8 cellular contexts compared by ENCODE assay signal in genomic region chr9:128911529-128912035, GRCh38. TPM values are rescaled to one million over a fixed set of nuclear protein-coding genes. Genes with fewer than 3 reads are reported as not detected.
DNase-seq lines count a peak whose midpoint lies in the region; ATAC-seq and TF ChIP-seq lines count a peak whose summit lies in the region.

No MANE protein-coding gene starts in this region.

- peak overlapping the region; percentile 53 for H3K9ac ChIP-seq in SK-N-SH
- H3K9ac ChIP-seq in parathyroid adenoma = no peak overlapping the region

- no peaks in the 10 kb centered on the region for H3K27me3 Mint-ChIP-seq in CD4-positive, alpha-beta memory T cell

- H3K36me3 Mint-ChIP-seq in CD4-positive, alpha-beta memory T cell = peaks cover 36 to 53% of the 10 kb centered on the region in 2 donors

- no peaks in the 10 kb centered on the region for H3K27me3 ChIP-seq in CD4-positive, alpha-beta memory T cell (ENCODE audit: insufficient read depth, low read length)
- H3K27me3 ChIP-seq in SK-N-SH (ENCODE audit: insufficient read depth) = no peaks in the 10 kb centered on the region
- no peaks in the 10 kb centered on the region for H3K27me3 ChIP-seq in gastroesophageal sphincter
- H3K27me3 ChIP-seq in parathyroid adenoma (ENCODE audit: control insufficient read depth, insufficient read depth, low read length) = no peaks in the 10 kb centered on the region

- 49% methylated on average over 4 of the region's 8 CpGs for WGBS in SK-N-SH (ENCODE audit: low lambda C conversion rate)
- 56% methylated on average over 3 of the region's 8 CpGs; no CpG with 5 or more reads in 1 of the 2 donors for WGBS in gastroesophageal sphincter (ENCODE audit: low coverage in 1 of 2), 2 donors

- intact Hi-C loops in CD4-positive, alpha-beta memory T cell (cut with micrococcal nuclease) = no loop called here

- H3K27ac ChIP-seq in CD4-positive, alpha-beta memory T cell (ENCODE audit: low read depth, low read length) = no peak overlapping the region
- H3K27ac ChIP-seq in SK-N-SH (ENCODE audit: low read depth in 2 of 2, low read length in 1 of 2) (peak overlapping the region in 1 of 2 experiments; percentile 70; a peak in 2 of 4 replicates), gastroesophageal sphincter (peak overlapping the region in 3 of 4 donors; percentile 66 to 84 (median 78)), parathyroid adenoma (peak overlapping the region; percentile 15)

- peak; percentile 69 for ATAC-seq in gastroesophageal sphincter
- ATAC-seq in GM19463 (IDR thresholded peaks at IDR 0.05; ENCODE audit: unreplicated experiment) = no peak

- no peaks in the 10 kb centered on the region for H4K20me1 ChIP-seq in SK-N-SH (ENCODE audit: insufficient read depth)

- TF ChIP-seq EP300 in SK-N-SH (IDR thresholded peaks at IDR 0.05; ENCODE audit: borderline replicate concordance in 1 of 2, low read depth in 1 of 2, low read length in 1 of 2) (peak in 1 of 2 experiments; percentile 48; a peak in 1 of 4 replicates), gastroesophageal sphincter (IDR thresholded peaks at IDR 0.05) (no peak)

- CTCF ChIA-PET in CD4-positive, alpha-beta memory T cell (lab: Charles Lee; ENCODE audit: partially characterized antibody) = no interaction called here
- CTCF ChIA-PET in SK-N-SH (lab: Yijun Ruan, JAX) = interaction anchor here (1.0 to 1.5 kb wide), 2 partner anchors 59 to 209 kb away, joined by 3 to 4 read pairs; partner anchors contain the start of gene PKN3

- H3K4me2 ChIP-seq in SK-N-SH (peak overlapping the region; percentile 77), parathyroid adenoma (ENCODE audit: low read length) (no peak overlapping the region)

- H3K36me3 ChIP-seq in CD4-positive, alpha-beta memory T cell (ENCODE audit: insufficient read depth, low read length) = peaks cover 55% of the 10 kb centered on the region
- H3K36me3 ChIP-seq in SK-N-SH (replicated peaks in 1 of 2; ENCODE audit: control insufficient read depth in 1 of 2, insufficient read depth in 2 of 2, low read length in 1 of 2) (peaks cover 13 to 40% of the 10 kb centered on the region in 2 experiments), gastroesophageal sphincter (peaks cover 0 to 62% of the 10 kb centered on the region in 2 donors), parathyroid adenoma (ENCODE audit: control insufficient read depth, insufficient read depth, low read length) (no peaks in the 10 kb centered on the region)

- no peak overlapping the region for H3K4me3 Mint-ChIP-seq in CD4-positive, alpha-beta memory T cell

- TF ChIP-seq CTCF in SK-N-SH (IDR thresholded peaks at IDR 0.05) = no peak
- TF ChIP-seq CTCF in gastroesophageal sphincter (IDR thresholded peaks at IDR 0.05) = no peak
- TF ChIP-seq CTCF in parathyroid adenoma (IDR thresholded peaks at IDR 0.05) = no peak

- no peaks in the 10 kb centered on the region for H3K9me2 ChIP-seq in SK-N-SH

- DNase-seq in CD4-positive, alpha-beta memory T cell = no peak
- DNase-seq in SK-N-SH (no peak), NCI-H2107 (lab: John Stamatoyannopoulos, UW) (no peak), HuH-7 (ENCODE audit: low spot score) (no peak), CD1c-positive myeloid dendritic cell (ENCODE audit: extremely low spot score) (no peak)

- no peak overlapping the region for H2AFZ ChIP-seq in SK-N-SH (ENCODE audit: low read depth)
- no peak overlapping the region for H2AFZ ChIP-seq in parathyroid adenoma

- no peak for TF ChIP-seq POLR2A in gastroesophageal sphincter (IDR thresholded peaks at IDR 0.05)

- peaks cover 7% of the 10 kb centered on the region for H3F3A ChIP-seq in SK-N-SH (replicated peaks; ENCODE audit: insufficient read depth)

- H3K9me3 ChIP-seq in CD4-positive, alpha-beta memory T cell (ENCODE audit: control insufficient read depth in 1 of 2, low read length in 2 of 2) = no peaks in the 10 kb centered on the region
- H3K9me3 ChIP-seq in SK-N-SH (no peaks in the 10 kb centered on the region), gastroesophageal sphincter (no peaks in the 10 kb centered on the region), parathyroid adenoma (ENCODE audit: control insufficient read depth, low read length) (no peaks in the 10 kb centered on the region)

- H3K27ac Mint-ChIP-seq in CD4-positive, alpha-beta memory T cell = peak overlapping the region in 5 of 7 donors; percentile 15 to 81 (median 64)

- H3K4me3 ChIP-seq in CD4-positive, alpha-beta memory T cell (ENCODE audit: low read length in 2 of 2) = no peak overlapping the region
- no peak overlapping the region for H3K4me3 ChIP-seq in SK-N-SH (ENCODE audit: low read depth in 2 of 2, low read length in 1 of 2)
- H3K4me3 ChIP-seq in gastroesophageal sphincter = no peak overlapping the region
- H3K4me3 ChIP-seq in parathyroid adenoma (ENCODE audit: low read depth, low read length) = no peak overlapping the region

- POLR2A ChIA-PET in CD4-positive, alpha-beta memory T cell (lab: Charles Lee; ENCODE audit: partially characterized antibody) = no interaction called here
- POLR2A ChIA-PET in SK-N-SH (lab: Yijun Ruan, JAX) = no interaction called here

- H3K4me1 Mint-ChIP-seq in CD4-positive, alpha-beta memory T cell = peaks cover 19 to 71% (median 39%) of the 10 kb centered on the region in 4 donors

- H3K4me1 ChIP-seq in CD4-positive, alpha-beta memory T cell (ENCODE audit: insufficient read depth, low read length) = peaks cover 57% of the 10 kb centered on the region
- H3K4me1 ChIP-seq in SK-N-SH (ENCODE audit: control insufficient read depth in 1 of 2, insufficient read depth in 2 of 2, low read depth in 1 of 2, low read length in 1 of 2) (peaks cover 3 to 23% of the 10 kb centered on the region in 2 experiments; a peak in 3 of 4 replicates), gastroesophageal sphincter (peaks cover 0 to 75% (median 56%) of the 10 kb centered on the region in 3 donors), parathyroid adenoma (no peaks in the 10 kb centered on the region)

- no peak for TF ChIP-seq RAD21 in SK-N-SH (IDR thresholded peaks at IDR 0.05; ENCODE audit: low read length)

- no peaks in the 10 kb centered on the region for H3K9me3 Mint-ChIP-seq in CD4-positive, alpha-beta memory T cell

- H3K79me2 ChIP-seq in SK-N-SH (ENCODE audit: insufficient read depth) (peaks cover 56% of the 10 kb centered on the region), parathyroid adenoma (peaks cover 16% of the 10 kb centered on the region)

TF ChIP-seq in SK-N-SH, 30 proteins besides CTCF, POLR2A, EP300 and RAD21 (continues in another document):
- TF ChIP-seq MXI1 (IDR thresholded peaks at IDR 0.05; ENCODE audit: low read depth, low read length) = no peak
- TF ChIP-seq RCOR1 (IDR thresholded peaks at IDR 0.05; ENCODE audit: low read length) = no peak
- no peak for TF ChIP-seq USF1 (IDR thresholded peaks at IDR 0.05; ENCODE audit: borderline replicate concordance, low read depth)
- no peak for TF ChIP-seq GABPA (IDR thresholded peaks at IDR 0.05; ENCODE audit: low read depth)
- TF ChIP-seq TCF12 (IDR thresholded peaks at IDR 0.05) = peak; percentile 62
- no peak for TF ChIP-seq RXRA (IDR thresholded peaks at IDR 0.05; ENCODE audit: borderline replicate concordance, low read depth)

RNA-seq across cellular contexts. Expression of gene PHYHD1, which starts 9.2 kb away (rescaled TPM):
- 1 to 10 TPM; 1.7 to 2.2 TPM for total RNA-seq in CD4-positive, alpha-beta memory T cell
- not detected for polyA plus RNA-seq in CD4-positive, alpha-beta memory T cell
- polyA plus RNA-seq in SK-N-SH (2012; rRNA removed) = 0.19 TPM in 1 of 2 replicates, not detected in the other
- polyA plus RNA-seq in SK-N-SH (2012; cell fraction: cytosol; rRNA removed) = not detected in 2 replicates
- 0.26 and 0.49 TPM in 2 replicates for polyA plus RNA-seq in SK-N-SH (2012; cell fraction: nucleus; rRNA removed)
- total RNA-seq in gastroesophageal sphincter = 10 to 100 TPM in 3 of 4 donors, 1 to 10 TPM in 1; 9.6 to 27.1 (median 25.4) TPM

RNA-seq across cellular contexts. Expression of gene LRRC8A, which starts 29.6 kb away (rescaled TPM):
- 10 to 100 TPM; 24.4 to 26.4 TPM for total RNA-seq in CD4-positive, alpha-beta memory T cell
- 10 to 100 TPM; 18.7 to 40.6 TPM for polyA plus RNA-seq in CD4-positive, alpha-beta memory T cell
- polyA plus RNA-seq in SK-N-SH (2012; rRNA removed) = 28.6 and 30.4 TPM in 2 replicates
- polyA plus RNA-seq in SK-N-SH (2012; cell fraction: cytosol; rRNA removed) = 17.5 and 25.6 TPM in 2 replicates
- polyA plus RNA-seq in SK-N-SH (2012; cell fraction: nucleus; rRNA removed) = 20.1 and 21.2 TPM in 2 replicates
- total RNA-seq in gastroesophageal sphincter = 10 to 100 TPM; 38.1 to 95.1 (median 49.9) TPM

RNA-seq across cellular contexts. Expression of gene KYAT1, which starts 29.8 kb away (rescaled TPM):
- 10 to 100 TPM in 1 of 2 experiments, 1 to 10 TPM in 1; 9.8 to 12.4 TPM for total RNA-seq in CD4-positive, alpha-beta memory T cell
- polyA plus RNA-seq in CD4-positive, alpha-beta memory T cell = 10 to 100 TPM; 11.0 to 11.6 TPM
- polyA plus RNA-seq in SK-N-SH (2012; rRNA removed) = 9.4 and 13.3 TPM in 2 replicates
- 5.8 and 7.4 TPM in 2 replicates for polyA plus RNA-seq in SK-N-SH (2012; cell fraction: cytosol; rRNA removed)
- polyA plus RNA-seq in SK-N-SH (2012; cell fraction: nucleus; rRNA removed) = 44.4 and 51.5 TPM in 2 replicates
- total RNA-seq in gastroesophageal sphincter = 1 to 10 TPM; 3.4 to 7.9 (median 4.8) TPM

RNA-seq across cellular contexts. Expression of gene DOLK, which starts 35.8 kb away (rescaled TPM):
- total RNA-seq in CD4-positive, alpha-beta memory T cell = 10 to 100 TPM in 1 of 2 experiments, 1 to 10 TPM in 1; 9.9 to 12.9 TPM
- polyA plus RNA-seq in CD4-positive, alpha-beta memory T cell = 10 to 100 TPM in 1 of 2 donors, 1 to 10 TPM in 1; 9.1 to 11.7 TPM
- polyA plus RNA-seq in SK-N-SH (2012; rRNA removed) = 23.1 and 31.7 TPM in 2 replicates
- polyA plus RNA-seq in SK-N-SH (2012; cell fraction: cytosol; rRNA removed) = 15.8 and 23.1 TPM in 2 replicates
- polyA plus RNA-seq in SK-N-SH (2012; cell fraction: nucleus; rRNA removed) = 12.1 and 15.0 TPM in 2 replicates
- total RNA-seq in gastroesophageal sphincter = 10 to 100 TPM in 3 of 4 donors, 1 to 10 TPM in 1; 9.8 to 17.1 (median 13.0) TPM

RNA-seq across cellular contexts. Expression of gene NUP188, which starts 35.9 kb away (rescaled TPM):
- total RNA-seq in CD4-positive, alpha-beta memory T cell = 10 to 100 TPM; 70.1 to 70.8 TPM
- 10 to 100 TPM; 27.2 to 39.4 TPM for polyA plus RNA-seq in CD4-positive, alpha-beta memory T cell
- polyA plus RNA-seq in SK-N-SH (2012; rRNA removed) = 41.5 and 49.5 TPM in 2 replicates
- 19.7 and 29.6 TPM in 2 replicates for polyA plus RNA-seq in SK-N-SH (2012; cell fraction: cytosol; rRNA removed)
- polyA plus RNA-seq in SK-N-SH (2012; cell fraction: nucleus; rRNA removed) = 74.3 and 77.1 TPM in 2 replicates
- 10 to 100 TPM; 18.6 to 32.7 (median 29.1) TPM for total RNA-seq in gastroesophageal sphincter
